21 cellular contexts compared by ENCODE assay signal in the genomic region with DNA sequence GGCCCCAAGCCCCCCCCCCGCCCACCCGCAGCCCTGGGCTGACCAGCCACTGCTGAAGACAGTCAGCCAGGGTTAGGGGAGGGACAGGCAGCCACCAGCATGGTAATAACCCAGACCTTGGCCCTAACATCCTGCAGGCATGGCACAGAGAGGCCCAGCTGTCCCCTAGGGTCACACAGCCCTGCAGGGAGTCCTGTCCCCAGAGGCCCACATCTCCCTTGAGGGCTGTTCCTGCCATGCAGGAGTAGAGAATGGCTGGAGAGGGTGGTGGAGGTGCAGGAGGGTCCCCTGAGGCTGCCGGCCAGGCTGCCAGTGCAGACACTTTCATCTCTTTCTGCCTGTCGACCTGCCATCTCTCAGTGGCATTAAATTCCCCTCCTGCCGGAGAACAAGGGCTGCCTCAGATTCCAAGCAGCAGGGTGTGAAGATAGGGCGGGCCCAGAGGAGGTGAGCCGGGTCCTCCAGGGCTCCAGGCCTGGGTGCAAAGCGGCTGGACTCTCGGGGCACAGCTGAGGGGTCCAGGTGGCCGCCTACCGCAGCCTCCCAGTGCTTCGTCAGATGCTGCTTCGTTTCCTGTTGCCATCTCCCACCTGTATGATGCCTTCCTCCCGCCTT. TPM values are rescaled to one million over a fixed set of nuclear protein-coding genes. Genes with fewer than 3 reads are reported as not detected.
A peak's percentile ranks its signal among the peaks of the same experiment; 100 is the strongest.
DNase-seq lines count a peak whose midpoint lies in the region; ATAC-seq, FAIRE-seq and TF ChIP-seq lines count a peak whose summit lies in the region.
"Had no signal": no experiment of that assay in that cellular context is flagged by ENCODE, and none has a peak within 500 bp of the region (broad histone marks: within the 10 kb centered on the region; RNA-seq: fewer than 3 reads in every experiment).

No MANE protein-coding gene starts in this region.

- FAIRE-seq in urothelium cell line (lab: Jason Lieb, UNC): no peak
- FAIRE-seq: GM18507, H54 had no signal

- no peak for TF ChIP-seq RAD21 in Ishikawa (IDR thresholded peaks at IDR 0.05; ENCODE audit: low read depth)

- no peaks in the 10 kb centered on the region for H4K20me1 ChIP-seq in DND-41 (ENCODE audit: insufficient read depth, low read length)

- ATAC-seq in DND-41 (ENCODE audit: insufficient read depth, low read depth): no peak
- ATAC-seq in gastrocnemius medialis: no peak
- ATAC-seq: naive thymus-derived CD8-positive, alpha-beta T cell; PC-3 had no signal

- no peak for TF ChIP-seq POLR2A in gastrocnemius medialis (IDR thresholded peaks at IDR 0.05)

- H3K9me3 ChIP-seq in DND-41 (ENCODE audit: insufficient read depth, low read length, severe bottlenecking): no peaks in the 10 kb centered on the region
- H3K9me3 ChIP-seq in gastrocnemius medialis: no peaks in the 10 kb centered on the region
- H3K9me3 ChIP-seq: SJSA1, upper lobe of left lung had no signal

- H3K9ac ChIP-seq in DND-41 (ENCODE audit: low read depth, low read length): no peak overlapping the region

- 0 out of 2 replicates have a peak overlapping the region, but pooled peaks have one; percentile 38 for H3K27ac ChIP-seq in DND-41 (ENCODE audit: low read length)
- peak overlapping the region; percentile 29 for H3K27ac ChIP-seq in cingulate gyrus (ENCODE audit: low read depth, low read length)
- peak overlapping the region; percentile 97 to 99 (median 98) for H3K27ac ChIP-seq in gastrocnemius medialis
- H3K27ac ChIP-seq: SJSA1, upper lobe of left lung had no signal

- in situ Hi-C loops in gastrocnemius medialis (cut with MboI; ENCODE audit: low sequenced_read_pairs in 4 of 4): no loop called here

- H3K4me2 ChIP-seq in DND-41 (ENCODE audit: insufficient read depth, low read length): no peak overlapping the region

- peaks cover 37% of the 10 kb centered on the region for H3K4me1 ChIP-seq in DND-41 (ENCODE audit: insufficient read depth, low read length)
- H3K4me1 ChIP-seq in gastrocnemius medialis: peaks cover 64 to 76% of the 10 kb centered on the region in 2 donors

- H3K79me2 ChIP-seq in DND-41 (ENCODE audit: insufficient read depth, low read length): no peaks in the 10 kb centered on the region

- no peak overlapping the region for H2AFZ ChIP-seq in DND-41 (ENCODE audit: low read depth, low read length)

- DNase-seq in DND-41: no peak
- no peak for DNase-seq in gastrocnemius medialis
- no peak for DNase-seq in urothelium cell line (ENCODE audit: low spot score)
- no peak for DNase-seq in activated CD4-positive, alpha-beta T cell treated with anti-CD3 and anti-CD28 coated beads, Interleukin-2, amount 50 U/mL, for 4 hours
- DNase-seq in cerebellum (ENCODE audit: low spot score): no peak
- DNase-seq: activated CD4-positive, alpha-beta T cell treated with anti-CD3 and anti-CD28 coated beads for 4 hours; activated effector memory CD4-positive, alpha-beta T cell treated with Interleukin-2 at 50 U/mL for 16 hours; Karpas-422; naive thymus-derived CD8-positive, alpha-beta T cell; NCI-H1105 treated with DMSO at 0.1 percent for 48 hours; NCI-H2171 treated with DMSO at 0.1 percent for 48 hours; NCI-H69; PC-3; stimulated activated CD4-positive, alpha-beta T cell treated with anti-CD3 and anti-CD28 coated beads, Interleukin-12 subunit alpha, Interleukin-12 subunit beta, amount 100 ng/mL, for 4 hours; T-helper 9 cell had no signal

- peaks cover 12% of the 10 kb centered on the region for H3K36me3 ChIP-seq in DND-41 (ENCODE audit: insufficient read depth, low read length)
- no peaks in the 10 kb centered on the region for H3K36me3 ChIP-seq in gastrocnemius medialis

- H3K4me3 ChIP-seq in DND-41 (ENCODE audit: low read depth in 1 of 2, low read length in 2 of 2) (no peak overlapping the region), gastrocnemius medialis (no peak overlapping the region)
- H3K4me3 ChIP-seq: SJSA1, upper lobe of left lung had no signal

- intact Hi-C loops in gastrocnemius medialis (cut with DNase I; ENCODE audit: low total_unique reads): loop anchor here (2.0 to 10.0 kb wide), 2 partner anchors 77 to 273 kb away; no protein-coding TSS in a partner anchor

- TF ChIP-seq EP300 in Ishikawa (IDR thresholded peaks at IDR 0.05; ENCODE audit: borderline replicate concordance): 0 out of 2 replicates have a peak, but pooled peaks have one; percentile 23

- H3K27me3 ChIP-seq in DND-41 (ENCODE audit: insufficient read depth, low read length, poor library complexity) (no peaks in the 10 kb centered on the region), gastrocnemius medialis (no peaks in the 10 kb centered on the region)
- H3K27me3 ChIP-seq: SJSA1, upper lobe of left lung had no signal

- TF ChIP-seq CTCF in DND-41 (IDR thresholded peaks at IDR 0.05; ENCODE audit: borderline replicate concordance, extremely low read depth, low read length, poor library complexity, severe bottlenecking) (no peak), gastrocnemius medialis (IDR thresholded peaks at IDR 0.05 in 4 of 5, conservative IDR thresholded peaks at IDR 0.05 in 1 of 5) (no peak)

TF ChIP-seq in Ishikawa, 13 proteins besides CTCF, POLR2A, EP300 and RAD21:
- TF ChIP-seq, protein P1, sequence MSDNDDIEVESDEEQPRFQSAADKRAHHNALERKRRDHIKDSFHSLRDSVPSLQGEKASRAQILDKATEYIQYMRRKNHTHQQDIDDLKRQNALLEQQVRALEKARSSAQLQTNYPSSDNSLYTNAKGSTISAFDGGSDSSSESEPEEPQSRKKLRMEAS (IDR thresholded peaks at IDR 0.05): peak; percentile 61; the same call in 1 of the 2 replicates
- no peak for TF ChIP-seq TAF1 (IDR thresholded peaks at IDR 0.05; ENCODE audit: low read depth)
- 0 out of 2 replicates have a peak, but pooled peaks have one; percentile 21 for TF ChIP-seq TCF12 (IDR thresholded peaks at IDR 0.05; ENCODE audit: low read depth)
- no peak for TF ChIP-seq NFIC (IDR thresholded peaks at IDR 0.05)
- no peak for TF ChIP-seq FOXM1 (IDR thresholded peaks at IDR 0.05; ENCODE audit: borderline replicate concordance, low read depth)
- no peak for TF ChIP-seq EGR1 (IDR thresholded peaks at IDR 0.05)
- TF ChIP-seq TEAD4 (IDR thresholded peaks at IDR 0.05): peak; percentile 58

RNA-seq across cellular contexts. Expression of a gene that starts 40.0 kb away (rescaled TPM):
- total RNA-seq in gastrocnemius medialis (10 to 100 TPM; 38.5 to 83.8 (median 60.9) TPM), cerebellum (76.6 TPM)

Comparison
In these comparisons a context has a peak if more than half of its experiments do, and no peak if none do; other contexts are left out.
1. H3K27ac ChIP-seq: peak in every context shown above with its lines; median percentile 98 in gastrocnemius medialis; 38 in DND-41; 29 in cingulate gyrus.